ENCODE assay signal across 1 cellular context in genomic region chr1:148038462-148039333, GRCh38.
TF ChIP-seq lines count a peak whose summit lies in the region.
"Not testable (repeated sequence)": the region's sequence is repeated elsewhere in the genome, so short reads cannot be mapped to it uniquely, and the experiment has no call there.

No MANE protein-coding gene starts in this region.

TF ChIP-seq in HepG2, 621 proteins besides CTCF, POLR2A, EP300 and RAD21 (continued from another document and continues in another):
- TF ChIP-seq ZNF275 (CRISPR knock-in tag; IDR thresholded peaks at IDR 0.05; ENCODE audit: borderline replicate concordance) (0 out of 2 replicates have a peak, but pooled peaks have one; percentile 39), MIXL1 (CRISPR knock-in tag; IDR thresholded peaks at IDR 0.05) (0 out of 2 replicates have a peak, but pooled peaks have one; percentile 23), CREM (IDR thresholded peaks at IDR 0.05) (peak; percentile 50; the same call in 1 of the 2 replicates), RFXANK (CRISPR knock-in tag; IDR thresholded peaks at IDR 0.05) (0 out of 2 replicates have a peak, but pooled peaks have one; percentile 37), PHF21A (CRISPR knock-in tag; IDR thresholded peaks at IDR 0.05) (0 out of 2 replicates have a peak, but pooled peaks have one; percentile 18), SRF (IDR thresholded peaks at IDR 0.05; ENCODE audit: low read depth, low read length) (0 out of 2 replicates have a peak, but pooled peaks have one; percentile 42), RARA (CRISPR knock-in tag; IDR thresholded peaks at IDR 0.05) (0 out of 2 replicates have a peak, but pooled peaks have one; percentile 13), POLR2AphosphoS2 (IDR thresholded peaks at IDR 0.05; ENCODE audit: low read depth, low read length) (peak; percentile 71; the same call in 1 of the 2 replicates), ZNF264 (CRISPR knock-in tag; IDR thresholded peaks at IDR 0.05) (peak; percentile 47; the same call in 1 of the 2 replicates), IRF2 (CRISPR knock-in tag; IDR thresholded peaks at IDR 0.05) (peak; percentile 45; the same call in 1 of the 2 replicates), MAFF (IDR thresholded peaks at IDR 0.05; ENCODE audit: low read depth, low read length) (peak; percentile 43; the same call in 1 of the 2 replicates), ATF4 (CRISPR knock-in tag; IDR thresholded peaks at IDR 0.05) (peak; percentile 12 to 64; a peak in 1 of 4 replicates), FOSL2 (CRISPR knock-in tag; IDR thresholded peaks at IDR 0.05) (0 out of 2 replicates have a peak, but pooled peaks have one; percentile 23), SOX13 (IDR thresholded peaks at IDR 0.05) (peak; percentile 51; the same call in 1 of the 2 replicates), SOX13 (CRISPR knock-in tag; conservative IDR thresholded peaks at IDR 0.05 in 1 of 2, IDR thresholded peaks at IDR 0.05 in 1 of 2) (peak in 1 of 2 experiments; percentile 26; a peak in 1 of 4 replicates), ZSCAN9 (CRISPR knock-in tag; IDR thresholded peaks at IDR 0.05; ENCODE audit: borderline replicate concordance) (0 out of 2 replicates have a peak, but pooled peaks have one; percentile 35), ATF2 (CRISPR knock-in tag; IDR thresholded peaks at IDR 0.05) (peak; percentile 36; the same call in 1 of the 2 replicates), TFE3 (CRISPR knock-in tag; IDR thresholded peaks at IDR 0.05) (0 out of 2 replicates have a peak, but pooled peaks have one; percentile 16), MED8 (CRISPR knock-in tag; IDR thresholded peaks at IDR 0.05; ENCODE audit: insufficient replicate concordance) (peak; percentile 36), DRAP1 (CRISPR knock-in tag; IDR thresholded peaks at IDR 0.05) (peak; percentile 87), PRDM10 (CRISPR knock-in tag; IDR thresholded peaks at IDR 0.05; ENCODE audit: low read depth) (peak; percentile 91), RBFOX2 (IDR thresholded peaks at IDR 0.05; ENCODE audit: low read depth, low read length) (peak; percentile 45; the same call in 1 of the 2 replicates), NONO (CRISPR knock-in tag; conservative IDR thresholded peaks at IDR 0.05) (peak; percentile 51; the same call in 1 of the 2 replicates), HDAC2 (CRISPR knock-in tag; IDR thresholded peaks at IDR 0.05) (peak; percentile 14; the same call in 1 of the 2 replicates), SNAPC4 (CRISPR knock-in tag; IDR thresholded peaks at IDR 0.05) (peak; percentile 99), GATA4 (IDR thresholded peaks at IDR 0.05; ENCODE audit: borderline replicate concordance, low read depth) (peak; percentile 88), GTF2F1 (IDR thresholded peaks at IDR 0.05; ENCODE audit: low read length) (peak; percentile 79; the same call in 1 of the 2 replicates), ZC3H4 (CRISPR knock-in tag; IDR thresholded peaks at IDR 0.05; ENCODE audit: borderline replicate concordance) (peak; percentile 81; the same call in 1 of the 2 replicates), NR2F6 (CRISPR knock-in tag; IDR thresholded peaks at IDR 0.05) (peak; percentile 13; the same call in 1 of the 2 replicates), FOXA3 (CRISPR knock-in tag; IDR thresholded peaks at IDR 0.05) (0 out of 2 replicates have a peak, but pooled peaks have one; percentile 11), ARID5B (CRISPR knock-in tag; IDR thresholded peaks at IDR 0.05) (peak; percentile 24; the same call in 1 of the 2 replicates), ZNF503 (CRISPR knock-in tag; IDR thresholded peaks at IDR 0.05) (peak; percentile 27; the same call in 1 of the 2 replicates), HOXA3 (CRISPR knock-in tag; IDR thresholded peaks at IDR 0.05) (peak; percentile 64), ZNF792 (CRISPR knock-in tag; IDR thresholded peaks at IDR 0.05) (peak; percentile 16; the same call in 1 of the 2 replicates), POLR2AphosphoS5 (IDR thresholded peaks at IDR 0.05; ENCODE audit: low read depth, low read length) (peak; percentile 95)
- not testable (repeated sequence) for TF ChIP-seq CREM (CRISPR knock-in tag; IDR thresholded peaks at IDR 0.05); NONO (IDR thresholded peaks at IDR 0.05); NR2F6 (IDR thresholded peaks at IDR 0.05)
